ENCODE assay signal across 27 cellular contexts in the genomic region with DNA sequence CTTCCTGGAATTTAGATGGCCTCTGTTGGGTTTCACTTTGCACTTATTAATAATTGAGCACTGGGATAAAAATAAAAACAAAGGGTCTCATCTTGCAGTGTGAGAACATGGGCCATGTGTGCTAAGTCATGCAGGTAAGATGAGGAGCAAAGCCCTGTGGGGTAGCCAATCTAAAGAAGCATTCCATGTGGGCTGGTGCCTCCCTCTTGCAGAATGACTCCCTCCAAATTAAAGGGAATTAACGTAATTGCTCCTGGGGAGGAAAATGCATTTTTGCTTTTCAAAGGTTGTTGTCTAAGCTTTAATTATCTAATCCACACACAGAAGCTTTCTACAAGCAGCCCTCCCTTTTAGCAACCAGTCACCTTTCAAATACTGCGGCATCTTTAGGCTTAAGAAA.
DNase-seq lines count a peak whose midpoint lies in the region; ATAC-seq, FAIRE-seq and TF ChIP-seq lines count a peak whose summit lies in the region.
"Had no signal": no experiment of that assay in that cellular context is flagged by ENCODE, and none has a peak within 500 bp of the region (broad histone marks: within the 10 kb centered on the region; RNA-seq: fewer than 3 reads in every experiment).

No MANE protein-coding gene starts in this region.

- no peak for DNase-seq in activated CD8-positive, alpha-beta memory T cell treated with anti-CD3 and anti-CD28 coated beads, Interleukin-2, amount 10 ng/mL, durations not matched to agents 7 days and 5 days
- DNase-seq in activated CD8-positive, alpha-beta memory T cell treated with anti-CD3 and anti-CD28 coated beads, Interleukin-2, amount 50 U/mL, for 4 hours = no peak
- no peak for DNase-seq in GM23338 (ENCODE audit: low spot score)
- DNase-seq in caudate nucleus (lab: John Stamatoyannopoulos, UW) = no peak
- peak; percentile 66 for DNase-seq in neural progenitor cell (ENCODE audit: low spot score)
- DNase-seq in GM12891 (ENCODE audit: insufficient read length, low spot score) = no peak
- DNase-seq: activated CD4-positive, CD25-positive, alpha-beta regulatory T cell; activated CD8-positive, alpha-beta memory T cell treated with anti-CD3 and anti-CD28 coated beads for 24 hours; amniotic stem cell; BE2C; EL; H7; KBM-7; left colon; mesenchymal stem cell; NCI-H187; NCI-H2227 treated with DMSO at 0.1 percent for 48 hours; sigmoid colon; stimulated activated CD4-positive, alpha-beta T cell treated with anti-CD3 and anti-CD28 coated beads, Interleukin-15, amount 100 ng/mL, for 24 hours; stimulated activated CD8-positive, alpha-beta memory T cell treated with anti-CD3 and anti-CD28 coated beads, Interleukin-4, amount 100 ng/mL, for 48 hours had no signal

- H3K4me3 ChIP-seq in GM23338 = no peak overlapping the region
- no peak overlapping the region for H3K4me3 ChIP-seq in neural progenitor cell
- H3K4me3 ChIP-seq: A549, breast epithelium, sigmoid colon had no signal

- H3K79me2 ChIP-seq in GM23338 (replicated peaks; ENCODE audit: insufficient read depth) = no peaks in the 10 kb centered on the region
- H3K79me2 ChIP-seq in neural progenitor cell (ENCODE audit: low read depth) = peaks cover 29% of the 10 kb centered on the region

- FAIRE-seq in GM12891 (lab: Jason Lieb, UNC) = no peak
- FAIRE-seq: A549, D721Med, endothelial cell of umbilical vein had no signal

- H4K20me1 ChIP-seq in GM23338 (replicated peaks; ENCODE audit: insufficient read depth) (0 out of 2 replicates have a peak, but pooled peaks cover 3% of the 10 kb centered on the region), neural progenitor cell (ENCODE audit: low read depth) (peaks cover 11% of the 10 kb centered on the region)

- no peaks in the 10 kb centered on the region for H3K9me2 ChIP-seq in GM23338 (ENCODE audit: insufficient read depth)

- no peak for ATAC-seq in activated CD8-positive, alpha-beta memory T cell treated with anti-CD3 and anti-CD28 coated beads, Interleukin-2, amount 10 ng/mL, durations not matched to agents 7 days and 5 days
- ATAC-seq in GM23338 = peak; percentile 56
- ATAC-seq in HG02884 (IDR thresholded peaks at IDR 0.05; ENCODE audit: unreplicated experiment) = no peak
- ATAC-seq in GM18519 (IDR thresholded peaks at IDR 0.05; ENCODE audit: low FRiP score, unreplicated experiment) = no peak
- ATAC-seq: A549, left colon had no signal

- H3K9ac ChIP-seq in neural progenitor cell = no peak overlapping the region

- H3K27me3 Mint-ChIP-seq in activated CD8-positive, alpha-beta memory T cell treated with anti-CD3 and anti-CD28 coated beads, Interleukin-2, amount 10 ng/mL, durations not matched to agents 7 days and 5 days = no peaks in the 10 kb centered on the region
- H3K27me3 Mint-ChIP-seq in GM23338 (ENCODE audit: insufficient read depth, low read depth, poor library complexity) (peaks cover 2% of the 10 kb centered on the region), neural progenitor cell (ENCODE audit: insufficient read depth, low read depth) (no peaks in the 10 kb centered on the region)
- H3K27me3 Mint-ChIP-seq: dendritic cell treated with granulocyte-macrophage colony-stimulating factor and Interleukin-4, amounts not matched to agents 40 ng/mL and 50 ng/mL, for 4 days had no signal

- peak overlapping the region; percentile 26 for H3K4me3 Mint-ChIP-seq in activated CD8-positive, alpha-beta memory T cell treated with anti-CD3 and anti-CD28 coated beads, Interleukin-2, amount 10 ng/mL, durations not matched to agents 7 days and 5 days
- H3K4me3 Mint-ChIP-seq in GM23338 (no peak overlapping the region), neural progenitor cell (no peak overlapping the region)
- H3K4me3 Mint-ChIP-seq: dendritic cell treated with granulocyte-macrophage colony-stimulating factor and Interleukin-4, amounts not matched to agents 40 ng/mL and 50 ng/mL, for 4 days had no signal

- peaks cover 56% of the 10 kb centered on the region for H3K4me1 Mint-ChIP-seq in activated CD8-positive, alpha-beta memory T cell treated with anti-CD3 and anti-CD28 coated beads, Interleukin-2, amount 10 ng/mL, durations not matched to agents 7 days and 5 days
- H3K4me1 Mint-ChIP-seq in GM23338 = peaks cover 33% of the 10 kb centered on the region
- H3K4me1 Mint-ChIP-seq in neural progenitor cell = no peaks in the 10 kb centered on the region

- H3K4me2 ChIP-seq in GM23338 = no peak overlapping the region
- H3K4me2 ChIP-seq in neural progenitor cell = peak overlapping the region; percentile 54
- H3K4me2 ChIP-seq: A549 had no signal

- TF ChIP-seq CTCF in GM23338 (conservative IDR thresholded peaks at IDR 0.05; ENCODE audit: low read depth in 2 of 2) (no peak), neural progenitor cell (IDR thresholded peaks at IDR 0.05) (no peak)

- H3K27me3 ChIP-seq in GM23338 (ENCODE audit: insufficient read depth) (no peaks in the 10 kb centered on the region), neural progenitor cell (no peaks in the 10 kb centered on the region)
- H3K27me3 ChIP-seq: BE2C, breast epithelium, sigmoid colon had no signal

- H3F3A ChIP-seq in GM23338 (replicated peaks; ENCODE audit: low read depth) (no peaks in the 10 kb centered on the region), neural progenitor cell (ENCODE audit: low read depth) (peaks cover 38% of the 10 kb centered on the region)

- H3K27ac ChIP-seq in GM23338 (ENCODE audit: low read depth) = no peak overlapping the region
- peak overlapping the region; percentile 12 for H3K27ac ChIP-seq in caudate nucleus (ENCODE audit: low read depth, low read length)
- H3K27ac ChIP-seq in neural progenitor cell = peak overlapping the region; percentile 74
- H3K27ac ChIP-seq: A549, breast epithelium, sigmoid colon had no signal

- TF ChIP-seq POLR2A in GM12891 (IDR thresholded peaks at IDR 0.05; ENCODE audit: low read depth, low read length) = no peak

- H2AFZ ChIP-seq in GM23338 = no peak overlapping the region
- H2AFZ ChIP-seq in neural progenitor cell (replicated peaks) = no peak overlapping the region

- H3K9me3 ChIP-seq in neural progenitor cell (ENCODE audit: low read depth) = no peaks in the 10 kb centered on the region
- H3K9me3 ChIP-seq: A549, BE2C, breast epithelium, sigmoid colon had no signal

- H3K27ac Mint-ChIP-seq in activated CD8-positive, alpha-beta memory T cell treated with anti-CD3 and anti-CD28 coated beads, Interleukin-2, amount 10 ng/mL, durations not matched to agents 7 days and 5 days = peak overlapping the region; percentile 56
- H3K27ac Mint-ChIP-seq in GM23338 (peak overlapping the region; percentile 19), neural progenitor cell (no peak overlapping the region)
- H3K27ac Mint-ChIP-seq: dendritic cell treated with granulocyte-macrophage colony-stimulating factor and Interleukin-4, amounts not matched to agents 40 ng/mL and 50 ng/mL, for 4 days had no signal

- H3K4me1 ChIP-seq in GM23338 (ENCODE audit: insufficient read depth) (peaks cover 28% of the 10 kb centered on the region), neural progenitor cell (peaks cover 54% of the 10 kb centered on the region)
- H3K4me1 ChIP-seq: A549, BE2C, breast epithelium, sigmoid colon had no signal

- no peaks in the 10 kb centered on the region for H3K9me3 Mint-ChIP-seq in activated CD8-positive, alpha-beta memory T cell treated with anti-CD3 and anti-CD28 coated beads, Interleukin-2, amount 10 ng/mL, durations not matched to agents 7 days and 5 days (ENCODE audit: low read depth)
- H3K9me3 Mint-ChIP-seq in GM23338 (no peaks in the 10 kb centered on the region), neural progenitor cell (no peaks in the 10 kb centered on the region)
- H3K9me3 Mint-ChIP-seq: dendritic cell treated with granulocyte-macrophage colony-stimulating factor and Interleukin-4, amounts not matched to agents 40 ng/mL and 50 ng/mL, for 4 days had no signal

- peaks cover 52% of the 10 kb centered on the region for H3K36me3 Mint-ChIP-seq in activated CD8-positive, alpha-beta memory T cell treated with anti-CD3 and anti-CD28 coated beads, Interleukin-2, amount 10 ng/mL, durations not matched to agents 7 days and 5 days
- H3K36me3 Mint-ChIP-seq in GM23338 (ENCODE audit: low read depth) = no peaks in the 10 kb centered on the region; the same call in 2 of the 3 replicates
- peaks cover 10% of the 10 kb centered on the region for H3K36me3 Mint-ChIP-seq in neural progenitor cell

- CTCF ChIA-PET in activated CD8-positive, alpha-beta memory T cell treated with anti-CD3 and anti-CD28 coated beads, Interleukin-2, amount 10 ng/mL, durations not matched to agents 7 days and 5 days (lab: Charles Lee) = interaction anchor here (0.9 to 4.6 kb wide), 3 partner anchors 7 to 24 kb away, joined by 3 to 25 read pairs (median 6); no protein-coding TSS in a partner anchor

- H3K36me3 ChIP-seq in GM23338 (ENCODE audit: insufficient read depth) = no peaks in the 10 kb centered on the region
- peaks cover 4% of the 10 kb centered on the region for H3K36me3 ChIP-seq in neural progenitor cell
- H3K36me3 ChIP-seq: BE2C, breast epithelium, sigmoid colon had no signal

TF ChIP-seq in GM23338, 12 proteins besides CTCF, POLR2A, EP300 and RAD21 (continues in another document):
- TF ChIP-seq JUNB (IDR thresholded peaks at IDR 0.05; ENCODE audit: unreplicated experiment) = no peak

TF ChIP-seq in GM12891, 5 proteins besides CTCF, POLR2A, EP300 and RAD21:
- TF ChIP-seq POLR2AphosphoS5 (IDR thresholded peaks at IDR 0.05; ENCODE audit: low read depth, low read length) (no peak), SPI1 (IDR thresholded peaks at IDR 0.05; ENCODE audit: low read depth, low read length) (no peak), TAF1 (IDR thresholded peaks at IDR 0.05; ENCODE audit: low read depth, low read length) (no peak), POU2F2 (IDR thresholded peaks at IDR 0.05; ENCODE audit: low read depth, low read length) (no peak), PAX5 (IDR thresholded peaks at IDR 0.05; ENCODE audit: insufficient read depth, low read length, severe bottlenecking) (no peak)
